Comparison of ENCODE assay signal across 2 cellular contexts in genomic region chr11:113720478-113720877, GRCh38. TPM values are rescaled to one million over a fixed set of nuclear protein-coding genes. Genes with fewer than 3 reads are reported as not detected.
"Had no signal": no experiment of that assay in that cellular context is flagged by ENCODE, and none has a peak within 500 bp of the region (broad histone marks: within the 10 kb centered on the region; RNA-seq: fewer than 3 reads in every experiment).

No MANE protein-coding gene starts in this region.

RNA-seq across cellular contexts. Expression of gene TMPRSS5, which starts 14.4 kb away (rescaled TPM):
- total RNA-seq: G401 had no signal

RNA-seq across cellular contexts. Expression of gene CLDN25, which starts 59.1 kb away (rescaled TPM):
- total RNA-seq: G401, GM12878 had no signal
- polyA plus RNA-seq: GM12878 had no signal
